Comparison of ENCODE assay signal across 1 cellular context in genomic region chr4:24408640-24409039, GRCh38.
TF ChIP-seq lines count a peak whose summit lies in the region.

No MANE protein-coding gene starts in this region.

TF ChIP-seq in HepG2, 621 proteins besides CTCF, POLR2A, EP300 and RAD21:
- TF ChIP-seq ZNF276 (CRISPR knock-in tag; IDR thresholded peaks at IDR 0.05; ENCODE audit: low read depth) (no peak), SIX1 (CRISPR knock-in tag; IDR thresholded peaks at IDR 0.05; ENCODE audit: borderline replicate concordance) (no peak), BATF2 (CRISPR knock-in tag; IDR thresholded peaks at IDR 0.05) (no peak), NBN (conservative IDR thresholded peaks at IDR 0.05) (no peak), HINFP (CRISPR knock-in tag; IDR thresholded peaks at IDR 0.05; ENCODE audit: low read depth) (no peak), ZNF331 (CRISPR knock-in tag; IDR thresholded peaks at IDR 0.05) (peak; percentile 70)
